Comparison of ENCODE assay signal across 8 cellular contexts in genomic region chr19:30799854-30800755, GRCh38.
DNase-seq lines count a peak whose midpoint lies in the region; ATAC-seq, FAIRE-seq and TF ChIP-seq lines count a peak whose summit lies in the region.

No MANE protein-coding gene starts in this region.

- H3K4me3 ChIP-seq in foreskin fibroblast (ENCODE audit: low read depth in 1 of 2, low read length in 2 of 2) (no peak overlapping the region), pancreas (no peak overlapping the region)

- H3K4me1 ChIP-seq in pancreas = no peaks in the 10 kb centered on the region

- peak in 3 of 4 donors; percentile 58 to 79 (median 67) for ATAC-seq in pancreas
- ATAC-seq in HG03280 (IDR thresholded peaks at IDR 0.05; ENCODE audit: unreplicated experiment) = no peak
- no peak for ATAC-seq in HG02759 (IDR thresholded peaks at IDR 0.05; ENCODE audit: unreplicated experiment)
- no peak for ATAC-seq in GM21526 (IDR thresholded peaks at IDR 0.05; ENCODE audit: low FRiP score, unreplicated experiment)

- TF ChIP-seq CTCF in AG09319 (IDR thresholded peaks at IDR 0.05; ENCODE audit: low read depth, low read length) (peak; percentile 47), HFFc6 (IDR thresholded peaks at IDR 0.05) (peak; percentile 34), foreskin fibroblast (IDR thresholded peaks at IDR 0.05; ENCODE audit: low read depth, low read length) (peak; percentile 44), pancreas (IDR thresholded peaks at IDR 0.05) (peak; percentile 50 to 72 (median 59))

- intact Hi-C loops in activated CD4-positive, alpha-beta T cell treated with anti-CD3 and anti-CD28 coated beads, Interleukin-2, amount 10 ng/mL, durations not matched to agents 24 days and 14 days (cut with micrococcal nuclease) = no loop called here
- intact Hi-C loops in pancreas (cut with DNase I) = no loop called here

- H3K27me3 ChIP-seq in pancreas = peaks cover 0 to 4% (median 0%) of the 10 kb centered on the region in 4 donors

- no peaks in the 10 kb centered on the region for H3K36me3 ChIP-seq in pancreas

- H3K9me3 Mint-ChIP-seq in HFFc6 = peaks cover 29% of the 10 kb centered on the region
- H3K9me3 Mint-ChIP-seq in activated CD4-positive, alpha-beta T cell treated with anti-CD3 and anti-CD28 coated beads, Interleukin-2, amount 10 ng/mL, durations not matched to agents 24 days and 14 days = no peaks in the 10 kb centered on the region

- no peaks in the 10 kb centered on the region for H3K36me3 Mint-ChIP-seq in HFFc6 (ENCODE audit: low read depth)
- H3K36me3 Mint-ChIP-seq in activated CD4-positive, alpha-beta T cell treated with anti-CD3 and anti-CD28 coated beads, Interleukin-2, amount 10 ng/mL, durations not matched to agents 24 days and 14 days (ENCODE audit: low read depth) = no peaks in the 10 kb centered on the region

- H3K9me3 ChIP-seq in pancreas = no peaks in the 10 kb centered on the region

- no peak overlapping the region for H3K4me3 Mint-ChIP-seq in HFFc6
- no peak overlapping the region for H3K4me3 Mint-ChIP-seq in activated CD4-positive, alpha-beta T cell treated with anti-CD3 and anti-CD28 coated beads, Interleukin-2, amount 10 ng/mL, durations not matched to agents 24 days and 14 days

- 12 to 17% methylated on average over 22 of the region's 22 CpGs for WGBS in pancreas, 2 donors

- no peak overlapping the region for H3K27ac ChIP-seq in pancreas

- H3K27me3 Mint-ChIP-seq in HFFc6 (ENCODE audit: insufficient read depth) = peaks cover 2% of the 10 kb centered on the region; the same call in 1 of the 2 replicates
- no peaks in the 10 kb centered on the region for H3K27me3 Mint-ChIP-seq in activated CD4-positive, alpha-beta T cell treated with anti-CD3 and anti-CD28 coated beads, Interleukin-2, amount 10 ng/mL, durations not matched to agents 24 days and 14 days

- DNase-seq in AG09319 (ENCODE audit: extremely low read depth, low read depth) (no peak), HFFc6 (no peak), foreskin fibroblast (no peak), pancreas (peak in 4 of 6 donors; percentile 18 to 80 (median 37))
- peak; percentile 76 for DNase-seq in activated CD4-positive, alpha-beta T cell treated with anti-CD3 and anti-CD28 coated beads, Interleukin-2, amount 10 ng/mL, durations not matched to agents 24 days and 14 days

- no peak for FAIRE-seq in pancreas (lab: Jason Lieb, UNC)

- H3K27ac Mint-ChIP-seq in HFFc6 = no peak overlapping the region
- no peak overlapping the region for H3K27ac Mint-ChIP-seq in activated CD4-positive, alpha-beta T cell treated with anti-CD3 and anti-CD28 coated beads, Interleukin-2, amount 10 ng/mL, durations not matched to agents 24 days and 14 days

- no peaks in the 10 kb centered on the region for H3K4me1 Mint-ChIP-seq in HFFc6 (ENCODE audit: low read depth)
- H3K4me1 Mint-ChIP-seq in activated CD4-positive, alpha-beta T cell treated with anti-CD3 and anti-CD28 coated beads, Interleukin-2, amount 10 ng/mL, durations not matched to agents 24 days and 14 days = no peaks in the 10 kb centered on the region

Comparison
In these comparisons a context has a peak if more than half of its experiments do, and no peak if none do; other contexts are left out.
1. DNase-seq: peak in activated CD4-positive, alpha-beta T cell treated with anti-CD3 and anti-CD28 coated beads, Interleukin-2, amount 10 ng/mL, durations not matched to agents 24 days and 14 days (single experiment) and pancreas (4 of 6); none in AG09319 (single experiment), HFFc6 (single experiment) and foreskin fibroblast (0 of 2).
2. ATAC-seq: peak in pancreas (3 of 4); none in HG03280 (single experiment), HG02759 (single experiment) and GM21526 (single experiment).
3. Peak in every context shown above with its lines, with median percentiles within 50 percentile points of each other: CTCF ChIP-seq.